In genomic region chr17:7237761-7238417, GRCh38 we compare ENCODE assay signal across 8 cellular contexts. TPM values are rescaled to one million over a fixed set of nuclear protein-coding genes. Genes with fewer than 3 reads are reported as not detected.
DNase-seq lines count a peak whose midpoint lies in the region; ATAC-seq lines count a peak whose summit lies in the region.

No MANE protein-coding gene starts in this region.

- H3K4me2 ChIP-seq in mesendoderm (ENCODE audit: low read length), result peak overlapping the region; percentile 77

- H3K36me3 ChIP-seq in effector memory CD4-positive, alpha-beta T cell (ENCODE audit: control insufficient read depth, insufficient read depth, low read length), result peaks cover 21% of the 10 kb centered on the region
- peaks cover 17% of the 10 kb centered on the region for H3K36me3 ChIP-seq in mesendoderm (ENCODE audit: control insufficient read depth, insufficient read depth, low read length)

- H2BK120ac ChIP-seq in mesendoderm (ENCODE audit: low read depth, low read length), result peak overlapping the region; percentile 73

- no peaks in the 10 kb centered on the region for H3K9me3 ChIP-seq in effector memory CD4-positive, alpha-beta T cell (ENCODE audit: control insufficient read depth, low read length)

- H3K4me1 ChIP-seq in effector memory CD4-positive, alpha-beta T cell (ENCODE audit: control insufficient read depth, insufficient read depth, low read length, poor library complexity, severe bottlenecking), result peaks cover 40% of the 10 kb centered on the region
- peaks cover 9% of the 10 kb centered on the region for H3K4me1 ChIP-seq in mesendoderm (ENCODE audit: control insufficient read depth, low read depth, low read length)

- no peaks in the 10 kb centered on the region for H3K27me3 ChIP-seq in effector memory CD4-positive, alpha-beta T cell (replicated peaks; ENCODE audit: control insufficient read depth, insufficient read depth, low read length, poor library complexity, severe bottlenecking)
- H3K27me3 ChIP-seq in mesendoderm (ENCODE audit: insufficient read depth, low read length, poor library complexity), result no peaks in the 10 kb centered on the region

- H3K18ac ChIP-seq in mesendoderm (ENCODE audit: low read length), result peak overlapping the region; percentile 97

- H4K8ac ChIP-seq in mesendoderm (ENCODE audit: low read depth, low read length), result no peak overlapping the region

- no peak overlapping the region for H2AK5ac ChIP-seq in mesendoderm (ENCODE audit: low read length)

- peaks cover 53% of the 10 kb centered on the region for H3K79me2 ChIP-seq in mesendoderm (ENCODE audit: control insufficient read depth, insufficient read depth, low read length)

- WGBS in mesendoderm (ENCODE audit: extremely low coverage, insufficient coverage, low lambda C conversion rate), result no CpG with 5 or more reads among the region's 73 CpGs

- no peak for ATAC-seq in GM21526 (IDR thresholded peaks at IDR 0.05; ENCODE audit: low FRiP score, unreplicated experiment)

- peak overlapping the region; percentile 89 for H3K27ac ChIP-seq in effector memory CD4-positive, alpha-beta T cell (ENCODE audit: insufficient read depth, low read length, poor library complexity, severe bottlenecking)
- H3K27ac ChIP-seq in mesendoderm (ENCODE audit: low read depth, low read length), result peak overlapping the region; percentile 94

- H2BK5ac ChIP-seq in mesendoderm (ENCODE audit: low read length), result no peak overlapping the region

- H3K79me1 ChIP-seq in mesendoderm (ENCODE audit: low read length), result peaks cover 19% of the 10 kb centered on the region

- peak overlapping the region; percentile 98 for H3K56ac ChIP-seq in mesendoderm (ENCODE audit: low read length)

- peak overlapping the region; percentile 95 for H3K4me3 ChIP-seq in effector memory CD4-positive, alpha-beta T cell (ENCODE audit: insufficient read depth, low read depth, low read length, poor library complexity, severe bottlenecking)
- peak overlapping the region; percentile 99 for H3K4me3 ChIP-seq in mesendoderm (ENCODE audit: low read length)

- H3K4ac ChIP-seq in mesendoderm (ENCODE audit: low read depth, low read length), result peak overlapping the region; percentile 99

- peak overlapping the region; percentile 99 for H3K9ac ChIP-seq in mesendoderm (ENCODE audit: low read length)

- peak; percentile 9 for DNase-seq in NCI-H1694 (lab: John Stamatoyannopoulos, UW)
- DNase-seq in NCI-H1694 treated with DMSO at 0.1 percent for 48 hours (lab: John Stamatoyannopoulos, UW), result no peak
- peak; percentile 20 for DNase-seq in NCI-H2227 treated with DMSO at 0.1 percent for 48 hours (lab: John Stamatoyannopoulos, UW)
- DNase-seq in activated CD8-positive, alpha-beta memory T cell treated with anti-CD3 and anti-CD28 coated beads for 24 hours, result peak; percentile 92
- peak; percentile 56 to 75 (median 62) for DNase-seq in effector memory CD4-positive, alpha-beta T cell
- peak; percentile 71 for DNase-seq in mesendoderm
- DNase-seq in stimulated activated CD8-positive, alpha-beta memory T cell treated with anti-CD3 and anti-CD28 coated beads, Interleukin-15, amount 100 ng/mL, for 24 hours (ENCODE audit: low read depth), result peak; percentile 75

- H2BK15ac ChIP-seq in mesendoderm (replicated peaks; ENCODE audit: low read depth), result no peak overlapping the region

- no peak overlapping the region for H4K5ac ChIP-seq in mesendoderm (ENCODE audit: low read length)

- peak overlapping the region; percentile 85 for H3K23ac ChIP-seq in mesendoderm (ENCODE audit: low read length)

RNA-seq across cellular contexts. Expression of gene PHF23, which starts 1.4 kb away (rescaled TPM):
- polyA plus RNA-seq in mesendoderm (2013, experiment 1 of 2), result 80.4 TPM
- polyA plus RNA-seq in mesendoderm (2013, experiment 2 of 2), result 80.7 TPM

RNA-seq across cellular contexts. Expression of gene DVL2, which starts 3.6 kb away (rescaled TPM):
- polyA plus RNA-seq in mesendoderm (2013, experiment 1 of 2), result 25.9 TPM
- 25.1 TPM for polyA plus RNA-seq in mesendoderm (2013, experiment 2 of 2)

RNA-seq across cellular contexts. Expression of gene GABARAP, which starts 4.4 kb away (rescaled TPM):
- 386 TPM for polyA plus RNA-seq in mesendoderm (2013, experiment 1 of 2)
- 384 TPM for polyA plus RNA-seq in mesendoderm (2013, experiment 2 of 2)

RNA-seq across cellular contexts. Expression of gene CTDNEP1, which starts 13.6 kb away (rescaled TPM):
- polyA plus RNA-seq in mesendoderm (2013, experiment 1 of 2), result 93.7 TPM
- 91.5 TPM for polyA plus RNA-seq in mesendoderm (2013, experiment 2 of 2)

RNA-seq across cellular contexts. Expression of gene ELP5, which starts 14.1 kb away (rescaled TPM):
- 64.0 TPM for polyA plus RNA-seq in mesendoderm (2013, experiment 1 of 2)
- 62.8 TPM for polyA plus RNA-seq in mesendoderm (2013, experiment 2 of 2)
